ENCODE assay signal across 8 cellular contexts in the genomic region with DNA sequence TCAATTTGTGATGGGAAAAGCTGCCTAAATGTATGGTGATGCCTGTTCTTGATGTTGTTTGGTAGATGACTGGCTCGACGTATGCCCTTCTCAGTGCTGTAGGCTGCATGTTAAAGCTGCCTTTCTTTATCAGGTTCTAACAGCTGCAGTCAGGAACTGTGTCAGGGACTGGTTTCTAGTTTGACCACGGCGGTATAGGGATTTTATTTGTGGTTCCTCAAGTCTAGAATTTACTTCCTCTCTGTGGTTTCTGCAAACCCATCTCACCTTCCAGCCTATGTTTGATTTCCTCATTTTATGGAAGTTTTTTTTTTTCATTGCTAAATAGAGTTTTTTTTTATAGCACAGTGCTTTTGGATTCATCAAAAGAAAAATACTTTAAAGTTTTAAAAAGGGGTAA. TPM values are rescaled to one million over a fixed set of nuclear protein-coding genes. Genes with fewer than 3 reads are reported as not detected.
DNase-seq lines count a peak whose midpoint lies in the region; ATAC-seq and TF ChIP-seq lines count a peak whose summit lies in the region.

No MANE protein-coding gene starts in this region.

- no peak overlapping the region for H3K9ac ChIP-seq in fibroblast of lung (ENCODE audit: insufficient read depth, low read length)

- H3K4me3 ChIP-seq in PC-9 (peak overlapping the region; percentile 45; the same call in 1 of the 2 replicates), fibroblast of lung (replicated peaks in 1 of 4; ENCODE audit: control extremely low read depth in 1 of 4, insufficient read depth in 1 of 4, low read depth in 3 of 4, low read length in 4 of 4) (no peak overlapping the region), coronary artery (no peak overlapping the region)

- peaks cover 73% of the 10 kb centered on the region for H3K4me1 ChIP-seq in PC-9 (replicated peaks; ENCODE audit: insufficient read depth)
- peaks cover 7% of the 10 kb centered on the region for H3K4me1 ChIP-seq in fibroblast of lung (ENCODE audit: control insufficient read depth, extremely low read depth, insufficient read depth, low read length)

- no peak for TF ChIP-seq CTCF in PC-9 (conservative IDR thresholded peaks at IDR 0.05)
- TF ChIP-seq CTCF in fibroblast of lung (conservative IDR thresholded peaks at IDR 0.05 in 1 of 2, IDR thresholded peaks at IDR 0.05 in 1 of 2; ENCODE audit: low read depth in 1 of 2, low read length in 2 of 2) = no peak
- no peak for TF ChIP-seq CTCF in coronary artery (IDR thresholded peaks at IDR 0.05)

- H3K4me2 ChIP-seq in PC-9 = peak overlapping the region; percentile 86
- no peak overlapping the region for H3K4me2 ChIP-seq in fibroblast of lung (ENCODE audit: extremely low read depth, insufficient read depth, low read length)

- intact Hi-C loops in PC-9 (cut with micrococcal nuclease; ENCODE audit: unreplicated experiment) = loop anchor here (2.0 to 5.0 kb wide), 2 partner anchors 26 to 46 kb away; a partner anchor contains a TSS

- H3K27ac ChIP-seq in PC-9 (peak overlapping the region; percentile 100), fibroblast of lung (ENCODE audit: insufficient read depth, low read length) (no peak overlapping the region), coronary artery (no peak overlapping the region)

- TSS peak; percentile 61 for BruUV-seq in PC-9 (replicated peaks; lab: Mats Ljungman, UMichigan)

- POLR2A ChIA-PET in PC-9 (lab: Charles Lee; ENCODE audit: unreplicated experiment) = interaction anchor here (0.6 to 1.3 kb wide), 3 partner anchors 22 to 112 kb away, joined by 3 to 15 read pairs (median 13); no protein-coding TSS in a partner anchor

- H4K20me1 ChIP-seq in PC-9 (ENCODE audit: insufficient read depth) (no peaks in the 10 kb centered on the region), fibroblast of lung (ENCODE audit: control insufficient read depth, extremely low read depth, insufficient read depth, low read length) (no peaks in the 10 kb centered on the region)

- H3K36me3 ChIP-seq in PC-9 (ENCODE audit: low read depth) (no peaks in the 10 kb centered on the region), fibroblast of lung (ENCODE audit: control insufficient read depth, insufficient read depth, low read length) (no peaks in the 10 kb centered on the region)

- DNase-seq in AML-193 (lab: John Stamatoyannopoulos, UW) (peak; percentile 92 to 95), PC-9 (peak; percentile 17 to 83), fibroblast of lung (ENCODE audit: low read depth in 2 of 2) (peak; percentile 11 to 27), inferior parietal cortex (ENCODE audit: extremely low spot score) (no peak), NCI-H510A treated with DMSO at 0.1 percent for 48 hours (lab: John Stamatoyannopoulos, UW) (no peak), coronary artery (ENCODE audit: low spot score) (no peak)

- H2AFZ ChIP-seq in PC-9 (no peak overlapping the region), fibroblast of lung (ENCODE audit: low read length) (no peak overlapping the region)

- H3K9me3 ChIP-seq in PC-9 (ENCODE audit: insufficient read depth, low read depth) = no peaks in the 10 kb centered on the region
- H3K9me3 ChIP-seq in fibroblast of lung (ENCODE audit: control insufficient read depth, insufficient read depth, low read depth, low read length) = no peaks in the 10 kb centered on the region

- peaks cover 49% of the 10 kb centered on the region for H3F3A ChIP-seq in PC-9 (ENCODE audit: insufficient read depth, low read depth)

- H3K79me2 ChIP-seq in PC-9 (ENCODE audit: low read depth) (peaks cover 86% of the 10 kb centered on the region), fibroblast of lung (ENCODE audit: control insufficient read depth, insufficient read depth, low read length) (peaks cover 1% of the 10 kb centered on the region)

- ATAC-seq in GM18868 (IDR thresholded peaks at IDR 0.05; ENCODE audit: unreplicated experiment) (peak; percentile 73), HG02973 (IDR thresholded peaks at IDR 0.05; ENCODE audit: unreplicated experiment) (peak; percentile 79)

- CTCF ChIA-PET in PC-9 (lab: Charles Lee) = interaction anchor here (0.7 to 3.4 kb wide), 8 partner anchors 12 to 261 kb away, joined by 3 to 16 read pairs (median 4); a partner anchor contains a TSS

- H3K27me3 ChIP-seq in PC-9 (ENCODE audit: insufficient read depth, low read depth) (no peaks in the 10 kb centered on the region), fibroblast of lung (ENCODE audit: control insufficient read depth, insufficient read depth, low read length) (no peaks in the 10 kb centered on the region)

- H3K9me2 ChIP-seq in PC-9 (ENCODE audit: insufficient read depth) = no peaks in the 10 kb centered on the region

RNA-seq across cellular contexts. Expression of a gene that starts 26.5 kb away (rescaled TPM):
- 33.3 and 37.1 TPM in 2 replicates for total RNA-seq in PC-9 (2021)
- 6.9 TPM in 2 replicates for total RNA-seq in fibroblast of lung
- polyA plus RNA-seq in fibroblast of lung = 5.2 and 5.7 TPM in 2 replicates
- polyA plus RNA-seq in fibroblast of lung (2012) = 3.3 and 3.7 TPM in 2 replicates
- polyA minus RNA-seq in fibroblast of lung (ENCODE audit: low replicate concordance) = 11.0 and 11.9 TPM in 2 replicates

Comparison
In these comparisons a context has a peak if more than half of its experiments do, and no peak if none do; other contexts are left out.
1. DNase-seq: peak in AML-193 (2 of 2), PC-9 (2 of 2) and fibroblast of lung (2 of 2); none in inferior parietal cortex (single experiment), NCI-H510A treated with DMSO at 0.1 percent for 48 hours (single experiment) and coronary artery (single experiment).